8 cellular contexts compared by ENCODE assay signal in genomic region chr3:187616307-187616939, GRCh38. TPM values are rescaled to one million over a fixed set of nuclear protein-coding genes. Genes with fewer than 3 reads are reported as not detected.
DNase-seq lines count a peak whose midpoint lies in the region; ATAC-seq and TF ChIP-seq lines count a peak whose summit lies in the region.

No MANE protein-coding gene starts in this region.

- H3K27ac ChIP-seq in esophagus squamous epithelium (no peak overlapping the region), neural progenitor cell (no peak overlapping the region), uterus (no peak overlapping the region)

- H3K27me3 Mint-ChIP-seq in neural progenitor cell (ENCODE audit: insufficient read depth, low read depth): peaks cover 3% of the 10 kb centered on the region

- H4K20me1 ChIP-seq in neural progenitor cell (ENCODE audit: low read depth): no peaks in the 10 kb centered on the region

- DNase-seq in SHP77 (lab: John Stamatoyannopoulos, UW) (peak; percentile 30 to 39), SHP77 treated with DMSO at 0.1 percent for 48 hours (lab: John Stamatoyannopoulos, UW) (no peak), NCI-H82 treated with DMSO at 0.1 percent for 48 hours (lab: John Stamatoyannopoulos, UW; ENCODE audit: unreplicated experiment) (peak; percentile 1), esophagus squamous epithelium (lab: John Stamatoyannopoulos, UW) (no peak), neural progenitor cell (ENCODE audit: low spot score) (peak; percentile 76), uterus (peak in 1 of 2 donors; percentile 28)
- peak in 2 of 3 experiments; percentile 10 to 32 for DNase-seq in activated CD8-positive, alpha-beta memory T cell treated with anti-CD3 and anti-CD28 coated beads for 48 hours (ENCODE audit: low read depth in 2 of 3, low spot score in 2 of 3)

- no peak overlapping the region for H3K9ac ChIP-seq in neural progenitor cell

- H3K9me3 Mint-ChIP-seq in neural progenitor cell: no peaks in the 10 kb centered on the region

- H3K4me3 Mint-ChIP-seq in neural progenitor cell: no peak overlapping the region

- peak; percentile 24 to 68 (median 50) for TF ChIP-seq CTCF in esophagus squamous epithelium (IDR thresholded peaks at IDR 0.05)
- TF ChIP-seq CTCF in neural progenitor cell (IDR thresholded peaks at IDR 0.05): peak; percentile 81
- peak; percentile 25 to 49 (median 44) for TF ChIP-seq CTCF in uterus (IDR thresholded peaks at IDR 0.05)

- no peaks in the 10 kb centered on the region for H3K4me1 ChIP-seq in esophagus squamous epithelium
- peaks cover 26% of the 10 kb centered on the region for H3K4me1 ChIP-seq in neural progenitor cell
- no peaks in the 10 kb centered on the region for H3K4me1 ChIP-seq in uterus

- H3K4me3 ChIP-seq in esophagus squamous epithelium: no peak overlapping the region
- no peak overlapping the region for H3K4me3 ChIP-seq in neural progenitor cell
- no peak overlapping the region for H3K4me3 ChIP-seq in uterus

- intact Hi-C loops in esophagus squamous epithelium (cut with DNase I): no loop called here
- intact Hi-C loops in uterus (cut with DNase I; ENCODE audit: low total_unique reads): no loop called here

- peak; percentile 86 for ATAC-seq in HG03354 (IDR thresholded peaks at IDR 0.05; ENCODE audit: poor library complexity, severe bottlenecking, unreplicated experiment)

- no peak overlapping the region for H2AFZ ChIP-seq in neural progenitor cell (replicated peaks)

- H3K9me3 ChIP-seq in esophagus squamous epithelium (no peaks in the 10 kb centered on the region), neural progenitor cell (ENCODE audit: low read depth) (no peaks in the 10 kb centered on the region), uterus (no peaks in the 10 kb centered on the region)

- TF ChIP-seq POLR2A in esophagus squamous epithelium (IDR thresholded peaks at IDR 0.05) (no peak), uterus (IDR thresholded peaks at IDR 0.05) (no peak)

- H3K36me3 ChIP-seq in esophagus squamous epithelium (no peaks in the 10 kb centered on the region), neural progenitor cell (no peaks in the 10 kb centered on the region), uterus (no peaks in the 10 kb centered on the region)

- WGBS in esophagus squamous epithelium, 2 donors: 51 to 52% methylated on average over 4 of the region's 4 CpGs

- H3K4me2 ChIP-seq in neural progenitor cell: no peak overlapping the region

- H3K27me3 ChIP-seq in esophagus squamous epithelium (peaks cover 0 to 8% (median 0%) of the 10 kb centered on the region in 4 donors), neural progenitor cell (no peaks in the 10 kb centered on the region), uterus (no peaks in the 10 kb centered on the region)

- peaks cover 24% of the 10 kb centered on the region for H3F3A ChIP-seq in neural progenitor cell (ENCODE audit: low read depth)

- no peaks in the 10 kb centered on the region for H3K79me2 ChIP-seq in neural progenitor cell (ENCODE audit: low read depth)

- H3K27ac Mint-ChIP-seq in neural progenitor cell: no peak overlapping the region

- H3K36me3 Mint-ChIP-seq in neural progenitor cell: no peaks in the 10 kb centered on the region

- H3K4me1 Mint-ChIP-seq in neural progenitor cell: peaks cover 16% of the 10 kb centered on the region

RNA-seq across cellular contexts. Expression of gene SST, which starts 53.8 kb away (rescaled TPM):
- not detected for total RNA-seq in esophagus squamous epithelium
- total RNA-seq in neural progenitor cell (ENCODE audit: low replicate concordance): not detected in 2 replicates
- under 1 TPM in 1 of 4 donors, not detected in 3; 0.90 TPM for total RNA-seq in uterus

Comparison
In these comparisons a context has a peak if more than half of its experiments do, and no peak if none do; other contexts are left out.
1. DNase-seq: peak in SHP77 (2 of 2), NCI-H82 treated with DMSO at 0.1 percent for 48 hours (single experiment), activated CD8-positive, alpha-beta memory T cell treated with anti-CD3 and anti-CD28 coated beads for 48 hours (2 of 3) and neural progenitor cell (single experiment); none in SHP77 treated with DMSO at 0.1 percent for 48 hours (single experiment) and esophagus squamous epithelium (single experiment).
2. Peak in every context shown above with its lines, with median percentiles within 50 percentile points of each other: CTCF ChIP-seq.